ENCODE assay signal across 18 cellular contexts in the genomic region with DNA sequence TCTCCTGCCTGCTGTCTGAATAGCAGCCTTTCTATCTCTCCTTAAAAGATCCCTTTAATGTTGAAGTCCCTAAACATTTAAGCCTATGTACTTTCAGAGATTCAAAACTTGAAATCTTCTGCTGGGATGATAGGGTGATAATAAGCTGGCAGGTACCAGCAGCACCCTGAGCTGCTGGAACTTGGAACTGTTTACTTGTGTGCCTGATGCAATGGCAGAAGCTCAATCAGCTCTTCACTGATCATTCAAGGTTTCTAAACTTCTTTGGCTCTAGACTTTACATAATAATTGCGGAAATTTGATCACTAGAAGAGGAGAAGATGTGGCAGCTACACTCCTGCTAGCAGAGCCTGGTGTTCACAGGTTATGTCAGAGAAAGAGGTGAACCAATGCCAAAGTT. TPM values are rescaled to one million over a fixed set of nuclear protein-coding genes. Genes with fewer than 3 reads are reported as not detected.
DNase-seq lines count a peak whose midpoint lies in the region; ATAC-seq and TF ChIP-seq lines count a peak whose summit lies in the region.
"Had no signal": no experiment of that assay in that cellular context is flagged by ENCODE, and none has a peak within 500 bp of the region (broad histone marks: within the 10 kb centered on the region; RNA-seq: fewer than 3 reads in every experiment).

No MANE protein-coding gene starts in this region.

- WGBS in hepatocyte (ENCODE audit: low lambda C conversion rate, missing lambda C conversion rate), result 100% methylated on average over 1 of the region's 1 CpG

- H2AFZ ChIP-seq in SU-DHL-6 (ENCODE audit: low read depth, low read length, severe bottlenecking), result no peak overlapping the region
- H2AFZ ChIP-seq in neural progenitor cell (replicated peaks), result no peak overlapping the region
- H2AFZ ChIP-seq in hepatocyte, result no peak overlapping the region

- no peaks in the 10 kb centered on the region for H3K9me3 Mint-ChIP-seq in neural progenitor cell
- H3K9me3 Mint-ChIP-seq in activated naive CD4-positive, alpha-beta T cell treated with anti-CD3 and anti-CD28 coated beads, Interleukin-2, amount 50 U/mL, for 72 hours, result no peaks in the 10 kb centered on the region
- H3K9me3 Mint-ChIP-seq: CD4-positive, alpha-beta memory T cell had no signal

- H3K79me2 ChIP-seq in SU-DHL-6 (ENCODE audit: insufficient read depth, low read length) (peaks cover 72% of the 10 kb centered on the region), neural progenitor cell (ENCODE audit: low read depth) (peaks cover 9% of the 10 kb centered on the region), hepatocyte (no peaks in the 10 kb centered on the region)

- H3K9ac ChIP-seq in HUES6 (ENCODE audit: low read length) (no peak overlapping the region), SU-DHL-6 (ENCODE audit: low read length) (peak overlapping the region; percentile 50), neural progenitor cell (no peak overlapping the region)

- no peaks in the 10 kb centered on the region for H3K9me3 ChIP-seq in HUES6 (ENCODE audit: control insufficient read depth, insufficient read depth, low read depth, low read length)
- no peaks in the 10 kb centered on the region for H3K9me3 ChIP-seq in SU-DHL-6 (ENCODE audit: insufficient read depth, low read length)
- H3K9me3 ChIP-seq in neural progenitor cell (ENCODE audit: low read depth), result no peaks in the 10 kb centered on the region
- no peaks in the 10 kb centered on the region for H3K9me3 ChIP-seq in hepatocyte (ENCODE audit: low read depth)

- H3K9me2 ChIP-seq in SU-DHL-6 (replicated peaks; ENCODE audit: insufficient read depth, low read length) (no peaks in the 10 kb centered on the region), hepatocyte (replicated peaks; ENCODE audit: insufficient read depth) (no peaks in the 10 kb centered on the region)

- H3K4me3 ChIP-seq in HUES6 (ENCODE audit: low read depth, low read length), result no peak overlapping the region
- no peak overlapping the region for H3K4me3 ChIP-seq in SU-DHL-6 (ENCODE audit: insufficient read depth, low read length, poor library complexity, severe bottlenecking)
- no peak overlapping the region for H3K4me3 ChIP-seq in neural progenitor cell
- H3K4me3 ChIP-seq in hepatocyte, result no peak overlapping the region

- H3K27ac Mint-ChIP-seq in neural progenitor cell, result no peak overlapping the region
- H3K27ac Mint-ChIP-seq in activated naive CD4-positive, alpha-beta T cell treated with anti-CD3 and anti-CD28 coated beads, Interleukin-2, amount 50 U/mL, for 72 hours, result no peak overlapping the region

- H3K27me3 Mint-ChIP-seq in neural progenitor cell (ENCODE audit: insufficient read depth, low read depth), result peaks cover under 1% of the 10 kb centered on the region
- H3K27me3 Mint-ChIP-seq: CD4-positive, alpha-beta memory T cell had no signal

- ATAC-seq in GM19452 (IDR thresholded peaks at IDR 0.05; ENCODE audit: unreplicated experiment), result no peak
- ATAC-seq in activated naive CD4-positive, alpha-beta T cell treated with anti-CD3 and anti-CD28 coated beads, Interleukin-2, amount 50 U/mL, for 72 hours, result no peak
- ATAC-seq: Panc1 had no signal

- TF ChIP-seq CTCF in SU-DHL-6 (IDR thresholded peaks at IDR 0.05; ENCODE audit: insufficient read depth, low read length, poor library complexity, severe bottlenecking) (no peak), neural progenitor cell (IDR thresholded peaks at IDR 0.05) (no peak), hepatocyte (IDR thresholded peaks at IDR 0.05; ENCODE audit: poor library complexity) (no peak)

- H3K36me3 ChIP-seq in HUES6 (ENCODE audit: control insufficient read depth, insufficient read depth, low read length), result peaks cover 48% of the 10 kb centered on the region
- peaks cover 10% of the 10 kb centered on the region for H3K36me3 ChIP-seq in SU-DHL-6 (ENCODE audit: low read length)
- H3K36me3 ChIP-seq in neural progenitor cell, result peaks cover 11% of the 10 kb centered on the region
- no peaks in the 10 kb centered on the region for H3K36me3 ChIP-seq in hepatocyte (replicated peaks; ENCODE audit: insufficient read depth, low read depth)

- no peaks in the 10 kb centered on the region for H3K4me1 Mint-ChIP-seq in neural progenitor cell
- H3K4me1 Mint-ChIP-seq: CD4-positive, alpha-beta memory T cell had no signal

- peaks cover 7% of the 10 kb centered on the region; the same call in 1 of the 2 replicates for H3K4me1 ChIP-seq in HUES6 (ENCODE audit: control insufficient read depth, insufficient read depth, low read length)
- peaks cover 5% of the 10 kb centered on the region for H3K4me1 ChIP-seq in neural progenitor cell
- H3K4me1 ChIP-seq in hepatocyte (ENCODE audit: insufficient read depth), result no peaks in the 10 kb centered on the region

- H3K27me3 ChIP-seq in HUES6 (ENCODE audit: control insufficient read depth, insufficient read depth, low read length), result no peaks in the 10 kb centered on the region
- H3K27me3 ChIP-seq in SU-DHL-6 (ENCODE audit: low read length), result no peaks in the 10 kb centered on the region
- no peaks in the 10 kb centered on the region for H3K27me3 ChIP-seq in neural progenitor cell
- no peaks in the 10 kb centered on the region for H3K27me3 ChIP-seq in hepatocyte

- H4K20me1 ChIP-seq in SU-DHL-6 (ENCODE audit: low read depth, low read length) (no peaks in the 10 kb centered on the region), neural progenitor cell (ENCODE audit: low read depth) (no peaks in the 10 kb centered on the region), hepatocyte (ENCODE audit: insufficient read depth, poor library complexity, severe bottlenecking) (no peaks in the 10 kb centered on the region)

- peaks cover 72% of the 10 kb centered on the region for H3F3A ChIP-seq in SU-DHL-6 (ENCODE audit: insufficient read depth)
- H3F3A ChIP-seq in neural progenitor cell (ENCODE audit: low read depth), result no peaks in the 10 kb centered on the region

- H3K4me2 ChIP-seq in SU-DHL-6 (ENCODE audit: low read depth, low read length, poor library complexity, severe bottlenecking) (peak overlapping the region; percentile 100), neural progenitor cell (no peak overlapping the region), hepatocyte (no peak overlapping the region)

- in situ Hi-C loops in G401 (cut with HindIII; ENCODE audit: low sequenced_read_pairs), result no loop called here

- no peak overlapping the region for H3K4me3 Mint-ChIP-seq in neural progenitor cell
- H3K4me3 Mint-ChIP-seq: CD4-positive, alpha-beta memory T cell had no signal

- peaks cover 37% of the 10 kb centered on the region for H3K36me3 Mint-ChIP-seq in neural progenitor cell
- H3K36me3 Mint-ChIP-seq in activated naive CD4-positive, alpha-beta T cell treated with anti-CD3 and anti-CD28 coated beads, Interleukin-2, amount 50 U/mL, for 72 hours, result peaks cover 19 to 23% of the 10 kb centered on the region in 2 donors

- H3K27ac ChIP-seq in HUES6 (ENCODE audit: low read depth, low read length), result peak overlapping the region; percentile 6; the same call in 1 of the 2 replicates
- H3K27ac ChIP-seq in SU-DHL-6 (ENCODE audit: low read depth, low read length), result peak overlapping the region; percentile 97
- peak overlapping the region; percentile 31 for H3K27ac ChIP-seq in neural progenitor cell
- H3K27ac ChIP-seq in hepatocyte, result no peak overlapping the region

- peak; percentile 46 for DNase-seq in G401 (ENCODE audit: low spot score)
- DNase-seq in neural progenitor cell (ENCODE audit: low spot score), result no peak
- DNase-seq in hepatocyte (ENCODE audit: low spot score), result no peak
- no peak for DNase-seq in activated CD4-positive, CD25-positive, alpha-beta regulatory T cell treated with anti-CD3 and anti-CD28 coated beads, Interleukin-2, amount 50 U/mL, for 72 hours
- no peak for DNase-seq in activated naive CD4-positive, alpha-beta T cell treated with anti-CD3 and anti-CD28 coated beads, Interleukin-2, amount 50 U/mL, for 72 hours (ENCODE audit: low spot score in 2 of 2)
- DNase-seq: Calu3; CD4-positive, alpha-beta memory T cell; DMS79; Kasumi-1; MM.1S; NCI-H1105; NCI-H187; T-helper 1 cell; T1000 had no signal

RNA-seq across cellular contexts. Expression of a gene that starts 27.6 kb away (rescaled TPM):
- 155 and 193 TPM in 2 replicates for total RNA-seq in G401 (2014; rRNA removed; shearing (Covaris generic))
- total RNA-seq in neural progenitor cell (ENCODE audit: low replicate concordance), result 122 and 154 TPM in 2 replicates
- total RNA-seq in hepatocyte, result 58.0 and 63.5 TPM in 2 replicates
- polyA plus RNA-seq in hepatocyte, result 32.2 and 35.6 TPM in 2 replicates
- 100 to 1,000 TPM in 1 of 2 donors, 10 to 100 TPM in 1; 87.4 to 116 TPM for total RNA-seq in activated naive CD4-positive, alpha-beta T cell treated with anti-CD3 and anti-CD28 coated beads, Interleukin-2, amount 50 U/mL, for 72 hours

RNA-seq across cellular contexts. Expression of a gene that starts 27.8 kb away (rescaled TPM):
- total RNA-seq in G401 (2014; rRNA removed; shearing (Covaris generic)), result 13.2 and 19.9 TPM in 2 replicates
- 13.7 and 13.8 TPM in 2 replicates for total RNA-seq in neural progenitor cell (ENCODE audit: low replicate concordance)
- total RNA-seq in hepatocyte, result 10.5 and 12.0 TPM in 2 replicates
- 5.8 and 6.7 TPM in 2 replicates for polyA plus RNA-seq in hepatocyte
- total RNA-seq in activated naive CD4-positive, alpha-beta T cell treated with anti-CD3 and anti-CD28 coated beads, Interleukin-2, amount 50 U/mL, for 72 hours, result 10 to 100 TPM; 10.3 to 12.8 TPM
